Comparison of ENCODE assay signal across 8 cellular contexts in genomic region chr1:204207136-204207616, GRCh38. TPM values are rescaled to one million over a fixed set of nuclear protein-coding genes. Genes with fewer than 3 reads are reported as not detected.
DNase-seq lines count a peak whose midpoint lies in the region; ATAC-seq and TF ChIP-seq lines count a peak whose summit lies in the region.

No MANE protein-coding gene starts in this region.

- TF ChIP-seq CTCF in Calu3 (IDR thresholded peaks at IDR 0.05; ENCODE audit: unreplicated experiment), result peak; percentile 88
- peak; percentile 82 for TF ChIP-seq CTCF in OCI-LY1 (IDR thresholded peaks at IDR 0.05; ENCODE audit: low read length)
- TF ChIP-seq CTCF in neural cell (IDR thresholded peaks at IDR 0.05; ENCODE audit: poor library complexity, severe bottlenecking), result peak; percentile 87

- no peak for TF ChIP-seq POLR2A in erythroblast (IDR thresholded peaks at IDR 0.05; ENCODE audit: low read length)

- peak; percentile 77 for TF ChIP-seq RAD21 in neural cell (conservative IDR thresholded peaks at IDR 0.05)

- H3K9me2 ChIP-seq in OCI-LY1 (ENCODE audit: low read depth, low read length), result no peaks in the 10 kb centered on the region
- H3K9me2 ChIP-seq in neural cell (ENCODE audit: insufficient read depth, low read length), result no peaks in the 10 kb centered on the region

- no peaks in the 10 kb centered on the region for H3K79me2 ChIP-seq in OCI-LY1 (ENCODE audit: insufficient read depth, low read length)
- H3K79me2 ChIP-seq in neural cell (replicated peaks; ENCODE audit: insufficient read depth, low read length), result no peaks in the 10 kb centered on the region

- H3K27ac ChIP-seq in OCI-LY1 (ENCODE audit: low read depth, low read length, poor library complexity, severe bottlenecking) (no peak overlapping the region), neural cell (ENCODE audit: low read length) (no peak overlapping the region)

- no peak for TF ChIP-seq EP300 in neural cell (conservative IDR thresholded peaks at IDR 0.05; ENCODE audit: poor library complexity, severe bottlenecking)

- H3K9me3 Mint-ChIP-seq in Calu3 (ENCODE audit: low read depth, unreplicated experiment), result no peaks in the 10 kb centered on the region
- H3K9me3 Mint-ChIP-seq in stimulated activated naive CD8-positive, alpha-beta T cell treated with anti-CD3 and anti-CD28 coated beads, Interleukin-15, amount 100 ng/mL, for 72 hours, result no peaks in the 10 kb centered on the region

- no peaks in the 10 kb centered on the region for H3K36me3 Mint-ChIP-seq in Calu3 (ENCODE audit: insufficient read depth, unreplicated experiment)

- no peak overlapping the region for H3K4me3 Mint-ChIP-seq in Calu3 (ENCODE audit: low read depth, unreplicated experiment)
- H3K4me3 Mint-ChIP-seq in stimulated activated naive CD8-positive, alpha-beta T cell treated with anti-CD3 and anti-CD28 coated beads, Interleukin-15, amount 100 ng/mL, for 72 hours, result no peak overlapping the region

- no peak overlapping the region for H2AFZ ChIP-seq in OCI-LY1 (ENCODE audit: low read length)
- H2AFZ ChIP-seq in neural cell (ENCODE audit: low read depth, low read length), result no peak overlapping the region

- no peaks in the 10 kb centered on the region for H3K27me3 Mint-ChIP-seq in Calu3 (ENCODE audit: unreplicated experiment)
- peaks cover 43% of the 10 kb centered on the region for H3K27me3 Mint-ChIP-seq in stimulated activated naive CD8-positive, alpha-beta T cell treated with anti-CD3 and anti-CD28 coated beads, Interleukin-15, amount 100 ng/mL, for 72 hours

- no peaks in the 10 kb centered on the region for H3K9me3 ChIP-seq in OCI-LY1 (ENCODE audit: low read length)
- no peaks in the 10 kb centered on the region for H3K9me3 ChIP-seq in neural cell (ENCODE audit: low read length)

- no peaks in the 10 kb centered on the region for H3K4me1 ChIP-seq in OCI-LY1 (ENCODE audit: insufficient read depth, low read length, severe bottlenecking)

- CTCF ChIA-PET in Calu3 (lab: Charles Lee), result interaction anchor here (0.5 to 3.4 kb wide), 6 partner anchors 9 to 336 kb away, joined by 3 to 35 read pairs (median 6); no protein-coding TSS in a partner anchor

- no TSS peak for BruUV-seq in Calu3 (replicated peaks; lab: Mats Ljungman, UMichigan)

- H3K27ac Mint-ChIP-seq in Calu3 (ENCODE audit: unreplicated experiment), result no peak overlapping the region
- no peak overlapping the region for H3K27ac Mint-ChIP-seq in stimulated activated naive CD8-positive, alpha-beta T cell treated with anti-CD3 and anti-CD28 coated beads, Interleukin-15, amount 100 ng/mL, for 72 hours

- intact Hi-C loops in Calu3 (cut with micrococcal nuclease; ENCODE audit: unreplicated experiment), result loop anchor here (1.0 kb wide), 1 partner anchor 45 kb away; no protein-coding TSS in a partner anchor

- ATAC-seq in HG02678 (IDR thresholded peaks at IDR 0.05; ENCODE audit: unreplicated experiment), result peak; percentile 66
- ATAC-seq in stimulated activated naive CD8-positive, alpha-beta T cell treated with anti-CD3 and anti-CD28 coated beads, Interleukin-15, amount 100 ng/mL, for 72 hours, result peak; percentile 98

- H3K9ac ChIP-seq in OCI-LY1 (ENCODE audit: low read length) (no peak overlapping the region), neural cell (ENCODE audit: low read length) (no peak overlapping the region)

- H3K4me3 ChIP-seq in OCI-LY1 (ENCODE audit: low read depth, low read length, poor library complexity, severe bottlenecking), result no peak overlapping the region
- no peak overlapping the region for H3K4me3 ChIP-seq in neural cell (ENCODE audit: low read length)

- H3F3A ChIP-seq in OCI-LY1 (ENCODE audit: insufficient read depth, low read length) (no peaks in the 10 kb centered on the region), neural cell (ENCODE audit: insufficient read depth, low read length, poor library complexity, severe bottlenecking) (no peaks in the 10 kb centered on the region)

- H3K4me2 ChIP-seq in OCI-LY1 (ENCODE audit: low read length) (no peak overlapping the region), neural cell (ENCODE audit: low read length) (no peak overlapping the region)

- H4K20me1 ChIP-seq in OCI-LY1 (ENCODE audit: insufficient read depth, low read length), result no peaks in the 10 kb centered on the region
- H4K20me1 ChIP-seq in neural cell (ENCODE audit: insufficient read depth), result no peaks in the 10 kb centered on the region

- H3K36me3 ChIP-seq in OCI-LY1 (ENCODE audit: insufficient read depth, low read length), result no peaks in the 10 kb centered on the region
- H3K36me3 ChIP-seq in neural cell (ENCODE audit: insufficient read depth, low read length), result no peaks in the 10 kb centered on the region

- H3K4me1 Mint-ChIP-seq in Calu3 (ENCODE audit: low read depth, unreplicated experiment), result peaks cover 37% of the 10 kb centered on the region
- H3K4me1 Mint-ChIP-seq in stimulated activated naive CD8-positive, alpha-beta T cell treated with anti-CD3 and anti-CD28 coated beads, Interleukin-15, amount 100 ng/mL, for 72 hours, result peaks cover 14% of the 10 kb centered on the region

- no peaks in the 10 kb centered on the region for H3K27me3 ChIP-seq in OCI-LY1 (ENCODE audit: insufficient read depth, low read length)
- peaks cover 5% of the 10 kb centered on the region for H3K27me3 ChIP-seq in neural cell (ENCODE audit: insufficient read depth, low read depth, low read length)

- DNase-seq in Calu3, result peak; percentile 87
- DNase-seq in activated T-cell treated with anti-CD3 and anti-CD28 coated beads for 24 hours (ENCODE audit: low read depth), result peak; percentile 66
- peak; percentile 26 to 61 for DNase-seq in erythroblast (lab: John Stamatoyannopoulos, UW)
- peak; percentile 73 to 76 for DNase-seq in stimulated activated naive CD8-positive, alpha-beta T cell treated with anti-CD3 and anti-CD28 coated beads, Interleukin-15, amount 100 ng/mL, for 72 hours
- DNase-seq in cortex of kidney (lab: John Stamatoyannopoulos, UW), result no peak

TF ChIP-seq in neural cell, 6 proteins besides CTCF, POLR2A, EP300 and RAD21:
- peak; percentile 21 for TF ChIP-seq MXI1 (conservative IDR thresholded peaks at IDR 0.05; ENCODE audit: poor library complexity, severe bottlenecking)
- peak; percentile 89 for TF ChIP-seq SMC3 (conservative IDR thresholded peaks at IDR 0.05; ENCODE audit: poor library complexity)
- no peak for TF ChIP-seq TAF1 (IDR thresholded peaks at IDR 0.05; ENCODE audit: low read depth)
- TF ChIP-seq POLR2AphosphoS5 (IDR thresholded peaks at IDR 0.05), result no peak
- TF ChIP-seq EZH2 (IDR thresholded peaks at IDR 0.05; ENCODE audit: borderline replicate concordance, insufficient read depth, low read length, poor library complexity, severe bottlenecking), result no peak

RNA-seq across cellular contexts. Expression of gene GOLT1A, which starts 6.6 kb away (rescaled TPM):
- 3.5 and 5.6 TPM in 2 replicates for total RNA-seq in Calu3 (2022)
- 1.1 TPM in 1 of 2 replicates, not detected in the other for polyA plus RNA-seq in neural cell
- polyA minus RNA-seq in neural cell, result not detected in 2 replicates

RNA-seq across cellular contexts. Expression of gene KISS1, which starts 10.9 kb away (rescaled TPM):
- not detected in 2 replicates for total RNA-seq in Calu3 (2022)
- not detected in 2 replicates for polyA plus RNA-seq in neural cell
- not detected in 2 replicates for polyA minus RNA-seq in neural cell

RNA-seq across cellular contexts. Expression of gene REN, which starts 41.0 kb away (rescaled TPM):
- not detected in 2 replicates for total RNA-seq in Calu3 (2022)
- polyA plus RNA-seq in neural cell, result not detected in 2 replicates
- not detected in 2 replicates for polyA minus RNA-seq in neural cell

RNA-seq across cellular contexts. Expression of gene ETNK2, which starts 55.3 kb away (rescaled TPM):
- total RNA-seq in Calu3 (2022), result 4.0 and 5.0 TPM in 2 replicates
- polyA plus RNA-seq in neural cell, result 26.3 and 26.7 TPM in 2 replicates
- 28.0 and 29.3 TPM in 2 replicates for polyA minus RNA-seq in neural cell
